15 cellular contexts compared by ENCODE assay signal in genomic region chr7:81659697-81660395, GRCh38.
DNase-seq lines count a peak whose midpoint lies in the region; ATAC-seq and TF ChIP-seq lines count a peak whose summit lies in the region.
"Had no signal": no experiment of that assay in that cellular context is flagged by ENCODE, and none has a peak within 500 bp of the region (broad histone marks: within the 10 kb centered on the region; RNA-seq: fewer than 3 reads in every experiment).

No MANE protein-coding gene starts in this region.

- H2BK5ac ChIP-seq in H9 (ENCODE audit: insufficient read length, low read length): no peak overlapping the region

- H3K23ac ChIP-seq in H9 (ENCODE audit: insufficient read length, low read depth, low read length): no peak overlapping the region

- H3K36me3 ChIP-seq in sigmoid colon: no peaks in the 10 kb centered on the region

- no peaks in the 10 kb centered on the region for H3K27me3 Mint-ChIP-seq in H9 (ENCODE audit: low read depth)
- H3K27me3 Mint-ChIP-seq in osteocyte (ENCODE audit: unreplicated experiment): no peaks in the 10 kb centered on the region
- H3K27me3 Mint-ChIP-seq: CD4-positive, alpha-beta T cell had no signal

- H3K18ac ChIP-seq in H9 (ENCODE audit: insufficient read length, low read depth, low read length): no peak overlapping the region

- ATAC-seq in HG03439 (IDR thresholded peaks at IDR 0.05; ENCODE audit: unreplicated experiment): no peak

- H3K27me3 ChIP-seq in H9 (ENCODE audit: insufficient read depth, low read length) (no peaks in the 10 kb centered on the region), sigmoid colon (no peaks in the 10 kb centered on the region)

- no peak overlapping the region for H3K4me3 ChIP-seq in fibroblast of the aortic adventitia (ENCODE audit: low read depth, low read length)
- no peak overlapping the region for H3K4me3 ChIP-seq in sigmoid colon

- intact Hi-C loops in sigmoid colon (cut with DNase I): no loop called here

- no peak overlapping the region for H3K4ac ChIP-seq in H9 (ENCODE audit: low read depth, low read length)

- no peaks in the 10 kb centered on the region for H4K20me1 ChIP-seq in H9 (ENCODE audit: control insufficient read depth, insufficient read depth, insufficient read length)

- H4K8ac ChIP-seq in H9 (replicated peaks; ENCODE audit: insufficient read length, low read depth, low read length): no peak overlapping the region

- H3K23me2 ChIP-seq in H9 (ENCODE audit: insufficient read length, low read depth, low read length, poor library complexity, severe bottlenecking): no peaks in the 10 kb centered on the region

- H3K4me1 ChIP-seq in H9 (ENCODE audit: insufficient read depth, low read length) (no peaks in the 10 kb centered on the region), sigmoid colon (no peaks in the 10 kb centered on the region)
- H3K4me1 ChIP-seq: Caco-2 had no signal

- H3K9me3 Mint-ChIP-seq in H9 (no peaks in the 10 kb centered on the region), osteocyte (ENCODE audit: unreplicated experiment) (peaks cover 33% of the 10 kb centered on the region)

- H2BK120ac ChIP-seq in H9 (ENCODE audit: low read depth, low read length, poor library complexity, severe bottlenecking): no peak overlapping the region

- no peak overlapping the region for H2AK5ac ChIP-seq in H9 (ENCODE audit: insufficient read length, low read length)

- no peak overlapping the region for H3K9ac ChIP-seq in H9 (ENCODE audit: extremely low read depth, insufficient read length, low read length)

- no peak overlapping the region for H2BK12ac ChIP-seq in H9 (ENCODE audit: insufficient read length, low read depth, low read length)

- no peak overlapping the region for H3K14ac ChIP-seq in H9 (ENCODE audit: insufficient read depth, low read length)

- H3K4me2 ChIP-seq in H9 (ENCODE audit: insufficient read depth, insufficient read length, low read length): no peak overlapping the region

- no peak for TF ChIP-seq POLR2A in sigmoid colon (IDR thresholded peaks at IDR 0.05)

- H4K91ac ChIP-seq in H9 (ENCODE audit: insufficient read length, low read depth, low read length): no peak overlapping the region

- WGBS in H9 (ENCODE audit: extremely low coverage, insufficient read length, low lambda C conversion rate): no CpG with 5 or more reads among the region's 3 CpGs
- WGBS in sigmoid colon, 2 donors: 87 to 89% methylated on average over 3 of the region's 3 CpGs

- no peak overlapping the region for H2BK15ac ChIP-seq in H9 (ENCODE audit: low read depth, low read length)

- peaks cover 32 to 37% of the 10 kb centered on the region in 2 experiments for H3K4me1 Mint-ChIP-seq in H9
- peaks cover 71% of the 10 kb centered on the region for H3K4me1 Mint-ChIP-seq in osteocyte (ENCODE audit: unreplicated experiment)

- H2BK20ac ChIP-seq in H9 (ENCODE audit: low read depth, low read length, poor library complexity, severe bottlenecking): no peak overlapping the region

- no peaks in the 10 kb centered on the region for H3K79me2 ChIP-seq in H9 (ENCODE audit: insufficient read depth, low read length)

- no peak overlapping the region for H3K27ac ChIP-seq in H9 (ENCODE audit: insufficient read length, low read depth, low read length)
- H3K27ac ChIP-seq in sigmoid colon: no peak overlapping the region

- no peak overlapping the region for H3K56ac ChIP-seq in H9 (ENCODE audit: insufficient read length, low read depth, low read length)

- no peak overlapping the region for H3K4me3 Mint-ChIP-seq in H9
- no peak overlapping the region for H3K4me3 Mint-ChIP-seq in osteocyte (ENCODE audit: unreplicated experiment)
- H3K4me3 Mint-ChIP-seq: CD4-positive, alpha-beta T cell had no signal

- no peak for DNase-seq in H9
- peak; percentile 54 for DNase-seq in amniotic epithelial cell (ENCODE audit: low read depth)
- DNase-seq in fibroblast of the aortic adventitia (ENCODE audit: low read depth): peak; percentile 31
- no peak for DNase-seq in osteocyte (ENCODE audit: extremely low spot score, unreplicated experiment)
- DNase-seq in AG20443 (ENCODE audit: low spot score): no peak
- DNase-seq in T-helper 9 cell: no peak
- DNase-seq in sigmoid colon: no peak
- DNase-seq: CD4-positive, alpha-beta T cell; GDM1; NCI-H1694 treated with DMSO at 0.1 percent for 48 hours; NCI-H510A; NCI-H748 treated with DMSO at 0.1 percent for 48 hours; SHP77 treated with DMSO at 0.1 percent for 48 hours had no signal

- H3K27ac Mint-ChIP-seq in H9 (peak overlapping the region in 2 of 3 experiments; percentile 2 to 14; a peak in 3 of 7 replicates), osteocyte (ENCODE audit: unreplicated experiment) (peak overlapping the region; percentile 88)
- H3K27ac Mint-ChIP-seq: CD4-positive, alpha-beta T cell had no signal

- H3K79me1 ChIP-seq in H9 (ENCODE audit: insufficient read depth, low read depth, low read length, poor library complexity, severe bottlenecking): no peaks in the 10 kb centered on the region

- TF ChIP-seq EP300 in sigmoid colon (IDR thresholded peaks at IDR 0.05): no peak

- H3K36me3 Mint-ChIP-seq in H9 (ENCODE audit: insufficient read depth in 1 of 3, low read depth in 3 of 3) (no peaks in the 10 kb centered on the region; a peak in 2 of 7 replicates), osteocyte (ENCODE audit: unreplicated experiment) (peaks cover 27% of the 10 kb centered on the region)

- H4K5ac ChIP-seq in H9 (ENCODE audit: insufficient read length, low read depth, low read length): no peak overlapping the region

- TF ChIP-seq CTCF in H9 (conservative IDR thresholded peaks at IDR 0.05) (no peak), fibroblast of the aortic adventitia (IDR thresholded peaks at IDR 0.05; ENCODE audit: insufficient read depth, low read length) (no peak), osteocyte (IDR thresholded peaks at IDR 0.05) (no peak), sigmoid colon (IDR thresholded peaks at IDR 0.05) (no peak)

- H2AFZ ChIP-seq in H9 (ENCODE audit: low read length): no peak overlapping the region

- H3T11ph ChIP-seq in H9 (ENCODE audit: low read length): no peak overlapping the region

- no peaks in the 10 kb centered on the region for H3K9me3 ChIP-seq in H9 (ENCODE audit: control insufficient read depth, low read depth, low read length)
- no peaks in the 10 kb centered on the region for H3K9me3 ChIP-seq in sigmoid colon
- H3K9me3 ChIP-seq: Caco-2 had no signal

Comparison
In these comparisons a context has a peak if more than half of its experiments do, and no peak if none do; other contexts are left out.
1. DNase-seq: peak in amniotic epithelial cell (single experiment) and fibroblast of the aortic adventitia (single experiment); none in H9 (single experiment), osteocyte (single experiment), AG20443 (single experiment), T-helper 9 cell (single experiment) and sigmoid colon (single experiment).